33 cellular contexts compared by ENCODE assay signal in genomic region chr3:193734737-193735366, GRCh38.
"Had no signal": no experiment of that assay in that cellular context is flagged by ENCODE, and none has a peak within 500 bp of the region (broad histone marks: within the 10 kb centered on the region; RNA-seq: fewer than 3 reads in every experiment).

No MANE protein-coding gene starts in this region.

- H3K27me3 ChIP-seq: colonic mucosa had no signal

- H3K9me3 ChIP-seq: colonic mucosa had no signal

- ATAC-seq: activated CD4-positive, alpha-beta T cell treated with anti-CD3 and anti-CD28 coated beads for 36 hours; activated CD8-positive, alpha-beta T cell treated with anti-CD3 and anti-CD28 coated beads, Interleukin-2, amount 10 ng/mL, durations not matched to agents 7 days and 5 days; activated naive CD4-positive, alpha-beta T cell treated with anti-CD3 and anti-CD28 coated beads, Interleukin-2, amount 50 U/mL, for 72 hours; activated naive CD8-positive, alpha-beta T cell treated with anti-CD3 and anti-CD28 coated beads, Interleukin-2, amount 50 U/mL, for 24 hours; Panc1; Right ventricle myocardium inferior; T-cell had no signal

- H3K27ac Mint-ChIP-seq: activated CD4-positive, alpha-beta T cell treated with anti-CD3 and anti-CD28 coated beads for 36 hours; activated CD8-positive, alpha-beta T cell treated with anti-CD3 and anti-CD28 coated beads, Interleukin-2, amount 10 ng/mL, durations not matched to agents 7 days and 5 days; activated naive CD4-positive, alpha-beta T cell treated with anti-CD3 and anti-CD28 coated beads, Interleukin-2, amount 50 U/mL, for 72 hours; activated naive CD8-positive, alpha-beta T cell treated with anti-CD3 and anti-CD28 coated beads, Interleukin-2, amount 50 U/mL, for 24 hours; activated T-cell treated with anti-CD3 and anti-CD28 coated beads, Interleukin-2, amount 50 U/mL, for 24 hours; T-cell had no signal

- H3K4me1 Mint-ChIP-seq: activated CD4-positive, alpha-beta T cell treated with anti-CD3 and anti-CD28 coated beads for 36 hours; activated naive CD8-positive, alpha-beta T cell treated with anti-CD3 and anti-CD28 coated beads, Interleukin-2, amount 50 U/mL, for 24 hours; T-cell had no signal

- H3K4me1 ChIP-seq: colonic mucosa had no signal

- H3K27me3 Mint-ChIP-seq: activated CD4-positive, alpha-beta T cell treated with anti-CD3 and anti-CD28 coated beads for 36 hours; activated naive CD8-positive, alpha-beta T cell treated with anti-CD3 and anti-CD28 coated beads, Interleukin-2, amount 50 U/mL, for 24 hours; activated T-cell treated with anti-CD3 and anti-CD28 coated beads, Interleukin-2, amount 50 U/mL, for 24 hours; T-cell had no signal

- H3K36me3 Mint-ChIP-seq: activated naive CD4-positive, alpha-beta T cell treated with anti-CD3 and anti-CD28 coated beads, Interleukin-2, amount 50 U/mL, for 72 hours; T-cell had no signal

- H3K9me3 Mint-ChIP-seq: activated naive CD4-positive, alpha-beta T cell treated with anti-CD3 and anti-CD28 coated beads, Interleukin-2, amount 50 U/mL, for 72 hours; activated naive CD8-positive, alpha-beta T cell treated with anti-CD3 and anti-CD28 coated beads, Interleukin-2, amount 50 U/mL, for 24 hours; activated T-cell treated with anti-CD3 and anti-CD28 coated beads, Interleukin-2, amount 50 U/mL, for 24 hours; T-cell had no signal

- H3K4me3 Mint-ChIP-seq: activated CD4-positive, alpha-beta T cell treated with anti-CD3 and anti-CD28 coated beads for 36 hours; activated CD8-positive, alpha-beta T cell treated with anti-CD3 and anti-CD28 coated beads, Interleukin-2, amount 10 ng/mL, durations not matched to agents 7 days and 5 days; activated naive CD8-positive, alpha-beta T cell treated with anti-CD3 and anti-CD28 coated beads, Interleukin-2, amount 50 U/mL, for 24 hours; activated T-cell treated with anti-CD3 and anti-CD28 coated beads, Interleukin-2, amount 50 U/mL, for 24 hours; T-cell had no signal

- DNase-seq: activated CD4-positive, alpha-beta T cell treated with anti-CD3 and anti-CD28 coated beads for 36 hours; activated CD4-positive, alpha-beta T cell treated with anti-CD3 and anti-CD28 coated beads, Interleukin-2, amount 50 U/mL, for 4 hours; activated CD8-positive, alpha-beta memory T cell treated with anti-CD3 and anti-CD28 coated beads, Interleukin-2, amount 50 U/mL, for 48 hours; activated CD8-positive, alpha-beta T cell treated with anti-CD3 and anti-CD28 coated beads, Interleukin-2, amount 10 ng/mL, durations not matched to agents 7 days and 5 days; activated effector memory CD4-positive, alpha-beta T cell treated with anti-CD3 and anti-CD28 coated beads, Interleukin-2, amount 50 U/mL, for 16 hours; activated naive CD4-positive, alpha-beta T cell treated with Interleukin-2 at 50 U/mL for 16 hours; activated naive CD8-positive, alpha-beta T cell treated with anti-CD3 and anti-CD28 coated beads, Interleukin-2, amount 50 U/mL, for 24 hours; activated T-cell treated with anti-CD3 and anti-CD28 coated beads, Interleukin-2, amount 50 U/mL, for 24 hours; amniotic stem cell; brain microvascular endothelial cell; caudate nucleus; colonic mucosa; MM.1S; NCI-H1105 treated with DMSO at 0.1 percent for 48 hours; NCI-H1436 treated with DMSO at 0.1 percent for 48 hours; NCI-H187; NCI-H2081; NCI-H2171; NCI-H2227 treated with DMSO at 0.1 percent for 48 hours; NCI-H510A; NCI-H526 treated with DMSO at 0.1 percent for 48 hours; NCI-H82; OCI-M1; RPMI8226; T-cell; T-helper 2 cell; T1000; WERI-Rb-1 had no signal

- H3K27ac ChIP-seq: brain microvascular endothelial cell, colonic mucosa, KMS-11, SK-N-MC, WERI-Rb-1 had no signal

- H3K4me3 ChIP-seq: colonic mucosa, SK-N-MC had no signal

- H3K36me3 ChIP-seq: brain microvascular endothelial cell, colonic mucosa, WERI-Rb-1 had no signal
